Comparison of ENCODE assay signal across 12 cellular contexts in the genomic region with DNA sequence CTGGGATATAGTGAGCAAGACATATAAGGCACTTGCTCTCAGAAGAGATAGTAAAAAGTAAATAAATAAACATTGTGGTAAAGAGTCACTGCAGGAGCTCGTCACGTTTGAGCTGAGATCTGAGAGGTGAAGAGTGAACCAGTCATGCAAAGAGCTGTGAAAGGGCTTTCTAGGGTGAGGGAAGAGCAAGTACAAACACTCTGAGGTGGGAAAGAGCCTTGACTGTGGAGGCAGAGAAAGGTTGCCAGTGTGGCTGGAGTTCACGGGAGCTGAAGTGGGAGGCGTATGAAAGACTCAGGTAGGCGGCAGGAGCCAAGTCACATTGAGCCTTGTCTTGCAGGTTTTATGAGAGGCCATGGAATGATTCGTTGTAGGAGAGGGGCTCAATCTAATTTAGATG.
DNase-seq lines count a peak whose midpoint lies in the region; ATAC-seq and TF ChIP-seq lines count a peak whose summit lies in the region.
"Had no signal": no experiment of that assay in that cellular context is flagged by ENCODE, and none has a peak within 500 bp of the region (broad histone marks: within the 10 kb centered on the region; RNA-seq: fewer than 3 reads in every experiment).

No MANE protein-coding gene starts in this region.

- H3K9me1 ChIP-seq in IMR-90 (ENCODE audit: insufficient read depth, low read length) = no peaks in the 10 kb centered on the region

- H3K14ac ChIP-seq in IMR-90 (replicated peaks; ENCODE audit: low read depth, low read length) = no peak overlapping the region

- POLR2A ChIA-PET in IMR-90 (lab: Charles Lee; ENCODE audit: unreplicated experiment) = no interaction called here

- ATAC-seq in GM18861 (IDR thresholded peaks at IDR 0.05; ENCODE audit: unreplicated experiment) (peak; percentile 74), GM21825 (IDR thresholded peaks at IDR 0.05; ENCODE audit: unreplicated experiment) (peak; percentile 71), IMR-90 (ENCODE audit: low read depth) (no peak), left lung (peak; percentile 93), esophagus mucosa (no peak)

- no peak overlapping the region for H3K4ac ChIP-seq in IMR-90 (ENCODE audit: low read depth, low read length)

- H2BK120ac ChIP-seq in IMR-90 (ENCODE audit: low read depth, low read length) = no peak overlapping the region

- 57% methylated on average over 4 of the region's 6 CpGs; no CpG with 5 or more reads in 1 of the 2 experiments for WGBS in IMR-90 (ENCODE audit: extremely low coverage in 2 of 2, insufficient read length in 1 of 2), 2 experiments

- no peak overlapping the region for H3K18ac ChIP-seq in IMR-90 (ENCODE audit: low read depth, low read length)

- DNase-seq in IMR-90 (no peak), left lung (no peak), middle frontal gyrus (ENCODE audit: extremely low spot score, low spot score) (no peak), NCI-H2171 (lab: John Stamatoyannopoulos, UW) (no peak), islet precursor cell (no peak)
- DNase-seq: activated CD4-positive, alpha-beta T cell treated with anti-CD3 and anti-CD28 coated beads for 1 hour; amniotic stem cell; NCI-H774 had no signal

- no peak for TF ChIP-seq RAD21 in IMR-90 (IDR thresholded peaks at IDR 0.05; ENCODE audit: low read length)

- H2BK15ac ChIP-seq in IMR-90 (ENCODE audit: low read depth, low read length) = no peak overlapping the region

- H3K79me1 ChIP-seq in IMR-90 (ENCODE audit: low read depth in 1 of 2, low read length in 2 of 2) = no peaks in the 10 kb centered on the region

- H2BK20ac ChIP-seq in IMR-90 (ENCODE audit: low read depth, low read length) = no peak overlapping the region

- no peak overlapping the region for H4K91ac ChIP-seq in IMR-90 (ENCODE audit: insufficient read depth, low read depth, low read length)

- H3K4me1 ChIP-seq in IMR-90 (ENCODE audit: control insufficient read depth, insufficient read depth, low read length) (no peaks in the 10 kb centered on the region), left lung (no peaks in the 10 kb centered on the region)

- no peak overlapping the region for H3K9ac ChIP-seq in IMR-90 (ENCODE audit: low read depth, low read length)

- no peak overlapping the region for H4K5ac ChIP-seq in IMR-90 (ENCODE audit: low read depth, low read length)

- no peaks in the 10 kb centered on the region for H3K36me3 ChIP-seq in IMR-90 (ENCODE audit: control insufficient read depth, insufficient read depth, low read length)
- no peaks in the 10 kb centered on the region for H3K36me3 ChIP-seq in left lung

- no peak for TF ChIP-seq POLR2A in IMR-90 (IDR thresholded peaks at IDR 0.05; ENCODE audit: low read depth, low read length)

- H4K8ac ChIP-seq in IMR-90 (ENCODE audit: low read depth in 2 of 2, low read length in 2 of 2) = no peak overlapping the region

- H3K56ac ChIP-seq in IMR-90 (ENCODE audit: extremely low read depth, insufficient read depth, low read length) = no peak overlapping the region

- H3K4me2 ChIP-seq in IMR-90 (ENCODE audit: low read depth, low read length) = no peak overlapping the region

- H2AK9ac ChIP-seq in IMR-90 (replicated peaks; ENCODE audit: low read depth, low read length, poor library complexity) = no peak overlapping the region

- CTCF ChIA-PET in IMR-90 (lab: Yijun Ruan, JAX) = no interaction called here

- no peaks in the 10 kb centered on the region for H4K20me1 ChIP-seq in IMR-90 (ENCODE audit: insufficient read depth, low read length)

- H3K9me3 ChIP-seq in IMR-90 (ENCODE audit: control insufficient read depth, insufficient read depth, low read length) (no peaks in the 10 kb centered on the region), left lung (no peaks in the 10 kb centered on the region)

- H2AK5ac ChIP-seq in IMR-90 (ENCODE audit: low read depth, low read length) = no peak overlapping the region

- no peak overlapping the region for H2AFZ ChIP-seq in IMR-90 (replicated peaks; ENCODE audit: low read length, poor library complexity)

- intact Hi-C loops in IMR-90 (cut with micrococcal nuclease) = no loop called here
- intact Hi-C loops in left lung (cut with DNase I) = no loop called here

- dilution Hi-C loops in IMR-90 (cut with HindIII; ENCODE audit: low sequenced_read_pairs, unreplicated experiment) = no loop called here

- no TSS peak for BruUV-seq in IMR-90 (replicated peaks; lab: Mats Ljungman, UMichigan)

- H3K27me3 ChIP-seq in IMR-90 (ENCODE audit: control insufficient read depth, insufficient read depth, low read length) (no peaks in the 10 kb centered on the region), left lung (no peaks in the 10 kb centered on the region)

- H3K27ac ChIP-seq in IMR-90 (ENCODE audit: insufficient read depth, low read length) = no peak overlapping the region
- no peak overlapping the region for H3K27ac ChIP-seq in left lung
- H3K27ac ChIP-seq: HL-60 had no signal

- H2BK5ac ChIP-seq in IMR-90 (ENCODE audit: low read depth, low read length, poor library complexity, severe bottlenecking) = no peak overlapping the region

- in situ Hi-C loops in IMR-90 (cut with MboI; ENCODE audit: low sequenced_read_pairs) = no loop called here

- no peak overlapping the region for H3K23ac ChIP-seq in IMR-90 (ENCODE audit: low read depth, low read length)

- H3K4me3 ChIP-seq in IMR-90 (ENCODE audit: insufficient read depth, low read depth, low read length) = no peak overlapping the region
- no peak overlapping the region for H3K4me3 ChIP-seq in left lung

- no peak for TF ChIP-seq CTCF in IMR-90 (conservative IDR thresholded peaks at IDR 0.05; ENCODE audit: low read depth, low read length)
- TF ChIP-seq CTCF in left lung (IDR thresholded peaks at IDR 0.05) = no peak

TF ChIP-seq in IMR-90, 13 proteins besides CTCF, POLR2A, EP300 and RAD21:
- TF ChIP-seq SMC3 (IDR thresholded peaks at IDR 0.05; ENCODE audit: low read depth, low read length) (no peak), BHLHE40 (IDR thresholded peaks at IDR 0.05; ENCODE audit: low read depth, low read length) (0 out of 2 replicates have a peak, but pooled peaks have one; percentile 13), CEBPB (IDR thresholded peaks at IDR 0.05; ENCODE audit: low read depth, low read length) (no peak), CHD1 (IDR thresholded peaks at IDR 0.05; ENCODE audit: low read depth, low read length) (no peak)

Comparison
In these comparisons a context has a peak if more than half of its experiments do, and no peak if none do; other contexts are left out.
1. ATAC-seq: peak in GM18861 (single experiment), GM21825 (single experiment) and left lung (single experiment); none in IMR-90 (single experiment) and esophagus mucosa (single experiment).